10 cellular contexts compared by ENCODE assay signal in genomic region chr6:143549630-143550268, GRCh38. TPM values are rescaled to one million over a fixed set of nuclear protein-coding genes. Genes with fewer than 3 reads are reported as not detected.
A peak's percentile ranks its signal among the peaks of the same experiment; 100 is the strongest.
DNase-seq lines count a peak whose midpoint lies in the region; ATAC-seq lines count a peak whose summit lies in the region.
"Had no signal": no experiment of that assay in that cellular context is flagged by ENCODE, and none has a peak within 500 bp of the region (broad histone marks: within the 10 kb centered on the region; RNA-seq: fewer than 3 reads in every experiment).

No MANE protein-coding gene starts in this region.

- ATAC-seq in GM19023 (IDR thresholded peaks at IDR 0.05; ENCODE audit: unreplicated experiment), result peak; percentile 81
- ATAC-seq in HG02981 (IDR thresholded peaks at IDR 0.05; ENCODE audit: unreplicated experiment), result peak; percentile 62
- peak; percentile 85 for ATAC-seq in activated CD4-positive, alpha-beta T cell treated with anti-CD3 and anti-CD28 coated beads for 36 hours
- ATAC-seq in stimulated activated memory B cell treated with anti-CD40 and anti-IgM and Interleukin-4, amounts not matched to agents 10 μg/mL and 1 μg/mL and 100 μg/mL, for 72 hours, result no peak
- ATAC-seq: gastroesophageal sphincter had no signal

- intact Hi-C loops in activated CD4-positive, alpha-beta T cell treated with anti-CD3 and anti-CD28 coated beads for 36 hours (cut with DNase I, micrococcal nuclease), result no loop called here

- no peak overlapping the region for H3K4me3 Mint-ChIP-seq in activated CD4-positive, alpha-beta T cell treated with anti-CD3 and anti-CD28 coated beads for 36 hours
- no peak overlapping the region for H3K4me3 Mint-ChIP-seq in stimulated activated memory B cell treated with anti-CD40 and anti-IgM and Interleukin-4, amounts not matched to agents 10 μg/mL and 1 μg/mL and 100 μg/mL, for 72 hours
- H3K4me3 Mint-ChIP-seq: nephron had no signal

- H3K9me3 Mint-ChIP-seq in activated CD4-positive, alpha-beta T cell treated with anti-CD3 and anti-CD28 coated beads for 36 hours (ENCODE audit: low read depth), result no peaks in the 10 kb centered on the region
- no peaks in the 10 kb centered on the region for H3K9me3 Mint-ChIP-seq in stimulated activated memory B cell treated with anti-CD40 and anti-IgM and Interleukin-4, amounts not matched to agents 10 μg/mL and 1 μg/mL and 100 μg/mL, for 72 hours
- H3K9me3 Mint-ChIP-seq: nephron had no signal

- H3K36me3 Mint-ChIP-seq in activated CD4-positive, alpha-beta T cell treated with anti-CD3 and anti-CD28 coated beads for 36 hours (ENCODE audit: low read depth), result no peaks in the 10 kb centered on the region
- H3K36me3 Mint-ChIP-seq in stimulated activated memory B cell treated with anti-CD40 and anti-IgM and Interleukin-4, amounts not matched to agents 10 μg/mL and 1 μg/mL and 100 μg/mL, for 72 hours, result peaks cover 9% of the 10 kb centered on the region

- in situ Hi-C loops in G401 (cut with HindIII; ENCODE audit: low sequenced_read_pairs), result no loop called here

- H3K27me3 Mint-ChIP-seq in activated CD4-positive, alpha-beta T cell treated with anti-CD3 and anti-CD28 coated beads for 36 hours, result no peaks in the 10 kb centered on the region
- no peaks in the 10 kb centered on the region for H3K27me3 Mint-ChIP-seq in stimulated activated memory B cell treated with anti-CD40 and anti-IgM and Interleukin-4, amounts not matched to agents 10 μg/mL and 1 μg/mL and 100 μg/mL, for 72 hours

- peaks cover 81% of the 10 kb centered on the region for H3K4me1 Mint-ChIP-seq in activated CD4-positive, alpha-beta T cell treated with anti-CD3 and anti-CD28 coated beads for 36 hours
- peaks cover 4% of the 10 kb centered on the region for H3K4me1 Mint-ChIP-seq in stimulated activated memory B cell treated with anti-CD40 and anti-IgM and Interleukin-4, amounts not matched to agents 10 μg/mL and 1 μg/mL and 100 μg/mL, for 72 hours

- H3K27ac Mint-ChIP-seq in activated CD4-positive, alpha-beta T cell treated with anti-CD3 and anti-CD28 coated beads for 36 hours, result peak overlapping the region; percentile 75
- H3K27ac Mint-ChIP-seq in stimulated activated memory B cell treated with anti-CD40 and anti-IgM and Interleukin-4, amounts not matched to agents 10 μg/mL and 1 μg/mL and 100 μg/mL, for 72 hours, result no peak overlapping the region
- H3K27ac Mint-ChIP-seq: nephron had no signal

- CTCF ChIA-PET in activated CD4-positive, alpha-beta T cell treated with anti-CD3 and anti-CD28 coated beads for 36 hours (lab: Charles Lee), result interaction anchor here (1.0 to 1.7 kb wide), 2 partner anchors 14 to 26 kb away, joined by 4 to 6 read pairs; no protein-coding TSS in a partner anchor

- peak; percentile 76 for DNase-seq in activated CD4-positive, alpha-beta T cell treated with anti-CD3 and anti-CD28 coated beads for 36 hours
- peak; percentile 53 for DNase-seq in myocyte (ENCODE audit: low read depth)
- no peak for DNase-seq in SKM-1 (lab: John Stamatoyannopoulos, UW; ENCODE audit: unreplicated experiment)
- no peak for DNase-seq in G401 (ENCODE audit: low spot score)
- no peak for DNase-seq in DMS153 treated with DMSO at 0.1 percent for 48 hours (lab: John Stamatoyannopoulos, UW; ENCODE audit: unreplicated experiment)

- POLR2A ChIA-PET in activated CD4-positive, alpha-beta T cell treated with anti-CD3 and anti-CD28 coated beads for 36 hours (lab: Charles Lee), result no interaction called here

RNA-seq across cellular contexts. Expression of gene FUCA2, which starts 38.2 kb away (rescaled TPM):
- total RNA-seq in activated CD4-positive, alpha-beta T cell treated with anti-CD3 and anti-CD28 coated beads for 36 hours, result 1 to 10 TPM; 6.7 to 7.8 TPM
- total RNA-seq in myocyte, result 56.4 and 68.2 TPM in 2 replicates
- polyA plus RNA-seq in myocyte (2012), result 42.0 TPM
- 54.2 and 54.7 TPM in 2 replicates for total RNA-seq in G401 (2014; rRNA removed; shearing (Covaris generic))

Comparison
In these comparisons a context has a peak if more than half of its experiments do, and no peak if none do; other contexts are left out.
1. DNase-seq: peak in activated CD4-positive, alpha-beta T cell treated with anti-CD3 and anti-CD28 coated beads for 36 hours (single experiment) and myocyte (single experiment); none in SKM-1 (single experiment), G401 (single experiment) and DMS153 treated with DMSO at 0.1 percent for 48 hours (single experiment).